Comparison of ENCODE assay signal across 15 cellular contexts in genomic region chr10:33117816-33118215, GRCh38.
DNase-seq lines count a peak whose midpoint lies in the region; ATAC-seq and TF ChIP-seq lines count a peak whose summit lies in the region.
"Had no signal": no experiment of that assay in that cellular context is flagged by ENCODE, and none has a peak within 500 bp of the region (broad histone marks: within the 10 kb centered on the region; RNA-seq: fewer than 3 reads in every experiment).

No MANE protein-coding gene starts in this region.

- DNase-seq in CD4-positive, alpha-beta T cell, result peak in 9 of 10 experiments; percentile 27 to 55 (median 47)
- DNase-seq in activated CD4-positive, alpha-beta memory T cell treated with anti-CD3 and anti-CD28 coated beads, Interleukin-2, amount 10 ng/mL, durations not matched to agents 7 days and 5 days, result peak; percentile 82
- DNase-seq in lower lobe of right lung (peak; percentile 59), GM23338 (ENCODE audit: low spot score) (no peak), DMS53 treated with DMSO at 0.1 percent for 48 hours (lab: John Stamatoyannopoulos, UW; ENCODE audit: unreplicated experiment) (no peak), smooth muscle cell (lab: John Stamatoyannopoulos, UW; ENCODE audit: unreplicated experiment) (no peak), SKM-1 treated with dmso at 0.1 percent for 144 hours (lab: John Stamatoyannopoulos, UW; ENCODE audit: unreplicated experiment) (no peak)
- DNase-seq: amygdala; left cardiac atrium; NCI-H1930; NCI-H526; retina; stimulated activated CD4-positive, alpha-beta T cell treated with anti-CD3 and anti-CD28 coated beads, Interleukin-1b, Interleukin-23, amount 100 ng/mL, for 48 hours had no signal

- H3K27ac Mint-ChIP-seq in CD4-positive, alpha-beta T cell, result peak overlapping the region; percentile 88
- peak overlapping the region; percentile 96 for H3K27ac Mint-ChIP-seq in activated CD4-positive, alpha-beta memory T cell treated with anti-CD3 and anti-CD28 coated beads, Interleukin-2, amount 10 ng/mL, durations not matched to agents 7 days and 5 days
- no peak overlapping the region for H3K27ac Mint-ChIP-seq in GM23338

- H3K4me3 ChIP-seq in lower lobe of right lung, result no peak overlapping the region
- H3K4me3 ChIP-seq in GM23338, result no peak overlapping the region
- no peak overlapping the region for H3K4me3 ChIP-seq in smooth muscle cell
- H3K4me3 ChIP-seq: MG63 had no signal

- H3K4me3 Mint-ChIP-seq in CD4-positive, alpha-beta T cell, result peak overlapping the region; percentile 64
- H3K4me3 Mint-ChIP-seq in activated CD4-positive, alpha-beta memory T cell treated with anti-CD3 and anti-CD28 coated beads, Interleukin-2, amount 10 ng/mL, durations not matched to agents 7 days and 5 days, result peak overlapping the region; percentile 19
- H3K4me3 Mint-ChIP-seq in GM23338, result no peak overlapping the region

- H3K4me2 ChIP-seq in GM23338 (no peak overlapping the region), smooth muscle cell (no peak overlapping the region)

- H3F3A ChIP-seq in GM23338 (replicated peaks; ENCODE audit: low read depth) (no peaks in the 10 kb centered on the region), smooth muscle cell (ENCODE audit: low read depth) (peaks cover 19% of the 10 kb centered on the region)

- peaks cover 42% of the 10 kb centered on the region for H3K4me1 ChIP-seq in lower lobe of right lung
- peaks cover 7% of the 10 kb centered on the region; the same call in 1 of the 2 replicates for H3K4me1 ChIP-seq in GM23338 (ENCODE audit: insufficient read depth)
- H3K4me1 ChIP-seq in smooth muscle cell (ENCODE audit: low read depth), result peaks cover 27% of the 10 kb centered on the region

- H4K20me1 ChIP-seq in GM23338 (replicated peaks; ENCODE audit: insufficient read depth) (no peaks in the 10 kb centered on the region), smooth muscle cell (ENCODE audit: low read depth) (no peaks in the 10 kb centered on the region)

- H3K36me3 ChIP-seq in lower lobe of right lung (no peaks in the 10 kb centered on the region), GM23338 (ENCODE audit: insufficient read depth) (no peaks in the 10 kb centered on the region), smooth muscle cell (ENCODE audit: low read depth) (no peaks in the 10 kb centered on the region)
- H3K36me3 ChIP-seq: MG63 had no signal

- peaks cover 94% of the 10 kb centered on the region for H3K4me1 Mint-ChIP-seq in CD4-positive, alpha-beta T cell (ENCODE audit: low read depth)
- peaks cover 97% of the 10 kb centered on the region for H3K4me1 Mint-ChIP-seq in activated CD4-positive, alpha-beta memory T cell treated with anti-CD3 and anti-CD28 coated beads, Interleukin-2, amount 10 ng/mL, durations not matched to agents 7 days and 5 days
- peaks cover 8% of the 10 kb centered on the region for H3K4me1 Mint-ChIP-seq in GM23338

- no peaks in the 10 kb centered on the region for H3K36me3 Mint-ChIP-seq in CD4-positive, alpha-beta T cell (ENCODE audit: low read depth)
- H3K36me3 Mint-ChIP-seq in activated CD4-positive, alpha-beta memory T cell treated with anti-CD3 and anti-CD28 coated beads, Interleukin-2, amount 10 ng/mL, durations not matched to agents 7 days and 5 days (ENCODE audit: low read depth), result peaks cover 48% of the 10 kb centered on the region
- no peaks in the 10 kb centered on the region for H3K36me3 Mint-ChIP-seq in GM23338 (ENCODE audit: low read depth)

- H3K9me3 Mint-ChIP-seq in CD4-positive, alpha-beta T cell, result peaks cover 2% of the 10 kb centered on the region
- H3K9me3 Mint-ChIP-seq in activated CD4-positive, alpha-beta memory T cell treated with anti-CD3 and anti-CD28 coated beads, Interleukin-2, amount 10 ng/mL, durations not matched to agents 7 days and 5 days, result no peaks in the 10 kb centered on the region
- no peaks in the 10 kb centered on the region for H3K9me3 Mint-ChIP-seq in GM23338

- H3K9me2 ChIP-seq in GM23338 (ENCODE audit: insufficient read depth), result 0 out of 2 replicates have a peak, but pooled peaks cover 3% of the 10 kb centered on the region

- H2AFZ ChIP-seq in GM23338 (no peak overlapping the region), smooth muscle cell (ENCODE audit: low read depth) (no peak overlapping the region)

- peak overlapping the region; percentile 54 for H3K27ac ChIP-seq in CD4-positive, alpha-beta T cell (ENCODE audit: low read depth, low read length)
- H3K27ac ChIP-seq in lower lobe of right lung (no peak overlapping the region), GM23338 (ENCODE audit: low read depth) (no peak overlapping the region), smooth muscle cell (ENCODE audit: low read depth) (no peak overlapping the region)

- intact Hi-C loops in CD4-positive, alpha-beta T cell (cut with DNase I, micrococcal nuclease), result loop anchor here in 1 of 2 experiments (5.0 to 10.0 kb wide), 2 partner anchors 34 to 93 kb away; no protein-coding TSS in a partner anchor
- intact Hi-C loops in lower lobe of right lung (cut with DNase I), result no loop called here

- H3K27me3 ChIP-seq in CD4-positive, alpha-beta T cell (ENCODE audit: control insufficient read depth, insufficient read depth, low read length), result no peaks in the 10 kb centered on the region
- no peaks in the 10 kb centered on the region for H3K27me3 ChIP-seq in lower lobe of right lung (ENCODE audit: low read depth)
- no peaks in the 10 kb centered on the region for H3K27me3 ChIP-seq in GM23338 (ENCODE audit: insufficient read depth)
- H3K27me3 ChIP-seq in smooth muscle cell (ENCODE audit: low read depth), result no peaks in the 10 kb centered on the region
- H3K27me3 ChIP-seq: MG63 had no signal

- CTCF ChIA-PET in CD4-positive, alpha-beta T cell (lab: Charles Lee), result no interaction called here
- CTCF ChIA-PET in activated CD4-positive, alpha-beta memory T cell treated with anti-CD3 and anti-CD28 coated beads, Interleukin-2, amount 10 ng/mL, durations not matched to agents 7 days and 5 days (lab: Charles Lee), result interaction anchor here (4.0 kb wide), 1 partner anchor 8 kb away, joined by 35 read pairs; no protein-coding TSS in a partner anchor

- no peak for TF ChIP-seq CTCF in CD4-positive, alpha-beta T cell (IDR thresholded peaks at IDR 0.05)
- TF ChIP-seq CTCF in lower lobe of right lung (IDR thresholded peaks at IDR 0.05), result no peak
- TF ChIP-seq CTCF in GM23338 (conservative IDR thresholded peaks at IDR 0.05; ENCODE audit: low read depth in 2 of 2), result no peak
- no peak for TF ChIP-seq CTCF in smooth muscle cell (IDR thresholded peaks at IDR 0.05; ENCODE audit: borderline replicate concordance, insufficient read depth, poor library complexity, severe bottlenecking)

- no peak overlapping the region for H3K9ac ChIP-seq in smooth muscle cell (ENCODE audit: low read depth)

- WGBS in smooth muscle cell (ENCODE audit: low lambda C conversion rate), result 98% methylated on average over 6 of the region's 6 CpGs

- POLR2A ChIA-PET in CD4-positive, alpha-beta T cell (lab: Charles Lee), result interaction anchor here (0.6 to 6.1 kb wide), 4 partner anchors 9 to 62 kb away, joined by 3 to 42 read pairs (median 20); no protein-coding TSS in a partner anchor
- POLR2A ChIA-PET in activated CD4-positive, alpha-beta memory T cell treated with anti-CD3 and anti-CD28 coated beads, Interleukin-2, amount 10 ng/mL, durations not matched to agents 7 days and 5 days (lab: Charles Lee), result interaction anchor here (0.7 to 15.1 kb wide), 6 partner anchors 9 to 740 kb away, joined by 3 to 408 read pairs (median 66); no protein-coding TSS in a partner anchor

- H3K79me2 ChIP-seq in GM23338 (replicated peaks; ENCODE audit: insufficient read depth) (no peaks in the 10 kb centered on the region), smooth muscle cell (ENCODE audit: low read depth) (no peaks in the 10 kb centered on the region)

- ATAC-seq in CD4-positive, alpha-beta T cell (ENCODE audit: poor library complexity), result peak; percentile 54
- ATAC-seq in GM18498 (IDR thresholded peaks at IDR 0.05; ENCODE audit: unreplicated experiment) (peak; percentile 61), lower lobe of right lung (peak; percentile 77 to 88), GM23338 (no peak)

- H3K9me3 ChIP-seq in CD4-positive, alpha-beta T cell (ENCODE audit: control insufficient read depth, low read length), result no peaks in the 10 kb centered on the region
- no peaks in the 10 kb centered on the region for H3K9me3 ChIP-seq in lower lobe of right lung
- H3K9me3 ChIP-seq in smooth muscle cell (replicated peaks; ENCODE audit: low read depth), result no peaks in the 10 kb centered on the region
- H3K9me3 ChIP-seq: MG63 had no signal

- H3K27me3 Mint-ChIP-seq in CD4-positive, alpha-beta T cell, result no peaks in the 10 kb centered on the region
- no peaks in the 10 kb centered on the region for H3K27me3 Mint-ChIP-seq in activated CD4-positive, alpha-beta memory T cell treated with anti-CD3 and anti-CD28 coated beads, Interleukin-2, amount 10 ng/mL, durations not matched to agents 7 days and 5 days
- H3K27me3 Mint-ChIP-seq in GM23338 (ENCODE audit: insufficient read depth, low read depth, poor library complexity), result no peaks in the 10 kb centered on the region

TF ChIP-seq in GM23338, 12 proteins besides CTCF, POLR2A, EP300 and RAD21 (continues in another document):
- TF ChIP-seq STAT1 (IDR thresholded peaks at IDR 0.05; ENCODE audit: unreplicated experiment), result no peak

Comparison
In these comparisons a context has a peak if more than half of its experiments do, and no peak if none do; other contexts are left out.
1. DNase-seq: peak in CD4-positive, alpha-beta T cell (9 of 10), activated CD4-positive, alpha-beta memory T cell treated with anti-CD3 and anti-CD28 coated beads, Interleukin-2, amount 10 ng/mL, durations not matched to agents 7 days and 5 days (single experiment) and lower lobe of right lung (single experiment); none in GM23338 (single experiment), DMS53 treated with DMSO at 0.1 percent for 48 hours (single experiment), smooth muscle cell (single experiment) and SKM-1 treated with dmso at 0.1 percent for 144 hours (single experiment).